1 cellular context compared by ENCODE assay signal in genomic region chr2:217903142-217903858, GRCh38.
TF ChIP-seq lines count a peak whose summit lies in the region.

No MANE protein-coding gene starts in this region.

TF ChIP-seq in K562, 482 proteins besides CTCF, POLR2A, EP300 and RAD21 (continued from another document):
- no peak for TF ChIP-seq MBD2 (IDR thresholded peaks at IDR 0.05; ENCODE audit: borderline replicate concordance, low read depth)
- no peak for TF ChIP-seq ZNF77 (CRISPR knock-in tag; IDR thresholded peaks at IDR 0.05)
- no peak for TF ChIP-seq BRF1 (IDR thresholded peaks at IDR 0.05; ENCODE audit: borderline replicate concordance, extremely low read depth, insufficient read length)
- TF ChIP-seq RBM25 (IDR thresholded peaks at IDR 0.05; ENCODE audit: low read depth, low read length, severe bottlenecking): peak; percentile 17
- no peak for TF ChIP-seq TCF7 (IDR thresholded peaks at IDR 0.05; ENCODE audit: borderline replicate concordance)
- TF ChIP-seq SMAD1 (IDR thresholded peaks at IDR 0.05; ENCODE audit: low read depth, low read length, partially characterized antibody): no peak
- no peak for TF ChIP-seq ZNF253 (CRISPR knock-in tag; conservative IDR thresholded peaks at IDR 0.05)
- peak; percentile 64; the same call in 1 of the 2 replicates for TF ChIP-seq BCOR (IDR thresholded peaks at IDR 0.05)
- TF ChIP-seq TAF7 (tag; IDR thresholded peaks at IDR 0.05): no peak
- no peak for TF ChIP-seq CBFA2T3 (IDR thresholded peaks at IDR 0.05)
- no peak for TF ChIP-seq TFAP4 (CRISPR knock-in tag; IDR thresholded peaks at IDR 0.05; ENCODE audit: borderline replicate concordance)
- TF ChIP-seq SRSF3 (IDR thresholded peaks at IDR 0.05; ENCODE audit: insufficient read depth, low read length): no peak
- no peak for TF ChIP-seq CBX3 (IDR thresholded peaks at IDR 0.05; ENCODE audit: borderline replicate concordance in 1 of 2, low read length in 2 of 2)
- no peak for TF ChIP-seq NKRF (IDR thresholded peaks at IDR 0.05; ENCODE audit: borderline replicate concordance)
- TF ChIP-seq KDM1A (IDR thresholded peaks at IDR 0.05): 0 out of 4 replicates have a peak, but pooled peaks of 1 of the 2 experiments have one; percentile 14
- TF ChIP-seq MYNN (IDR thresholded peaks at IDR 0.05): no peak
- no peak for TF ChIP-seq MYNN (CRISPR knock-in tag; IDR thresholded peaks at IDR 0.05)
- no peak for TF ChIP-seq ELF1 (tag; IDR thresholded peaks at IDR 0.05)
